Comparison of ENCODE assay signal across 1 cellular context in genomic region chr18:8860845-8861642, GRCh38.
TF ChIP-seq lines count a peak whose summit lies in the region.

No MANE protein-coding gene starts in this region.

TF ChIP-seq in GM23338, 12 proteins besides CTCF, POLR2A, EP300 and RAD21:
- TF ChIP-seq ZNF114 (CRISPR knock-in tag; IDR thresholded peaks at IDR 0.05) (no peak), NANOG (IDR thresholded peaks at IDR 0.05; ENCODE audit: borderline replicate concordance) (no peak)
